1 cellular context compared by ENCODE assay signal in the genomic region with DNA sequence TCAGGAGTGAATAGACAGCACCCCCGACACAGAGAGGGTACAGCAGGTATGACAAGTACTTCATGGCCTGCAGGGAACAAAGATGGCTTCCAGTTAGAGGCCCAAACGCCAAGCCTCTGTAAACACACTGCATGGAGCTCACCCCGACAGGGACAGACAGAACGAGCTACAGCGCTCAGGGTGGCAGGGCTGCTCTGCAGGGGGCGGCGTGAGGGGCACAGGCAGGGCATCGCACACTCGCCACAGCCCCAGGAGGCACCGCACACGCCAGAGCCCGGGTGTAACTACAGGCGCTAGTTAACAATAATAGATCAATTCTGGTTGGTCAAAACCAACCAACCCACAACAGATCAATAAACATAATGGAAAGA.
TF ChIP-seq lines count a peak whose summit lies in the region.

No MANE protein-coding gene starts in this region.

TF ChIP-seq in K562, 482 proteins besides CTCF, POLR2A, EP300 and RAD21:
- TF ChIP-seq, protein P1, sequence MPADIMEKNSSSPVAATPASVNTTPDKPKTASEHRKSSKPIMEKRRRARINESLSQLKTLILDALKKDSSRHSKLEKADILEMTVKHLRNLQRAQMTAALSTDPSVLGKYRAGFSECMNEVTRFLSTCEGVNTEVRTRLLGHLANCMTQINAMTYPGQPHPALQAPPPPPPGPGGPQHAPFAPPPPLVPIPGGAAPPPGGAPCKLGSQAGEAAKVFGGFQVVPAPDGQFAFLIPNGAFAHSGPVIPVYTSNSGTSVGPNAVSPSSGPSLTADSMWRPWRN (IDR thresholded peaks at IDR 0.05; ENCODE audit: low read depth) = no peak
- TF ChIP-seq RBM25 (IDR thresholded peaks at IDR 0.05; ENCODE audit: low read depth, low read length, severe bottlenecking) (no peak), TCF7 (IDR thresholded peaks at IDR 0.05; ENCODE audit: borderline replicate concordance) (no peak), STAT5A (IDR thresholded peaks at IDR 0.05; ENCODE audit: borderline replicate concordance, low read length) (no peak), EHMT2 (IDR thresholded peaks at IDR 0.05) (no peak), NFIX (CRISPR knock-in tag; IDR thresholded peaks at IDR 0.05; ENCODE audit: low read depth) (no peak), RBFOX2 (IDR thresholded peaks at IDR 0.05; ENCODE audit: low read depth, low read length) (0 out of 2 replicates have a peak, but pooled peaks have one; percentile 5)
- TF ChIP-seq, protein P2, sequence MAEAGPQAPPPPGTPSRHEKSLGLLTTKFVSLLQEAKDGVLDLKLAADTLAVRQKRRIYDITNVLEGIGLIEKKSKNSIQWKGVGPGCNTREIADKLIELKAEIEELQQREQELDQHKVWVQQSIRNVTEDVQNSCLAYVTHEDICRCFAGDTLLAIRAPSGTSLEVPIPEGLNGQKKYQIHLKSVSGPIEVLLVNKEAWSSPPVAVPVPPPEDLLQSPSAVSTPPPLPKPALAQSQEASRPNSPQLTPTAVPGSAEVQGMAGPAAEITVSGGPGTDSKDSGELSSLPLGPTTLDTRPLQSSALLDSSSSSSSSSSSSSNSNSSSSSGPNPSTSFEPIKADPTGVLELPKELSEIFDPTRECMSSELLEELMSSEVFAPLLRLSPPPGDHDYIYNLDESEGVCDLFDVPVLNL (CRISPR knock-in tag; IDR thresholded peaks at IDR 0.05; ENCODE audit: low read depth) = no peak
